Comparison of ENCODE assay signal across 19 cellular contexts in genomic region chr10:29798876-29799690, GRCh38.
"Had no signal": no experiment of that assay in that cellular context is flagged by ENCODE, and none has a peak within 500 bp of the region (broad histone marks: within the 10 kb centered on the region; RNA-seq: fewer than 3 reads in every experiment).

No MANE protein-coding gene starts in this region.

- H3K9me3 ChIP-seq: esophagus squamous epithelium, prostate gland, tibial nerve had no signal

- H3K4me3 ChIP-seq: esophagus squamous epithelium, lung, prostate gland, skin epidermis, tibial nerve had no signal

- H3K27me3 Mint-ChIP-seq: activated B cell treated with CpG ODN at 0.5 μM for 24 hours; stimulated activated naive CD8-positive, alpha-beta T cell treated with anti-CD3 and anti-CD28 coated beads, Interleukin-15, Interleukin-2, amounts not matched to agents 100 ng/mL and 50 ng/mL, for 24 hours had no signal

- H3K27me3 ChIP-seq: brain microvascular endothelial cell, esophagus squamous epithelium, tibial nerve had no signal

- H3K27ac ChIP-seq: brain microvascular endothelial cell, esophagus squamous epithelium, prostate gland, tibial nerve had no signal

- H3K36me3 ChIP-seq: brain microvascular endothelial cell, esophagus squamous epithelium, prostate gland, tibial nerve had no signal

- H3K27ac Mint-ChIP-seq: activated B cell treated with CpG ODN at 0.5 μM for 24 hours; activated CD8-positive, alpha-beta T cell treated with anti-CD3 and anti-CD28 coated beads for 36 hours; activated T-helper 17 cell treated with anti-CD3 and anti-CD28 coated beads, Interleukin-2, amount 50 U/mL, for 72 hours; stimulated activated naive CD8-positive, alpha-beta T cell treated with anti-CD3 and anti-CD28 coated beads, Interleukin-15, Interleukin-2, amounts not matched to agents 100 ng/mL and 50 ng/mL, for 24 hours; T-helper 2 cell treated with Interferon-gamma antibody and Interleukin-4, amounts not matched to agents 5 μg/mL and 100 μg/mL, for 36 hours had no signal

- H3K4me1 Mint-ChIP-seq: activated B cell treated with CpG ODN at 0.5 μM for 24 hours had no signal

- ATAC-seq: activated CD8-positive, alpha-beta T cell treated with anti-CD3 and anti-CD28 coated beads for 36 hours; activated T-helper 17 cell treated with anti-CD3 and anti-CD28 coated beads, Interleukin-2, amount 50 U/mL, for 72 hours; right cardiac atrium had no signal

- H3K4me3 Mint-ChIP-seq: activated B cell treated with CpG ODN at 0.5 μM for 24 hours; activated CD8-positive, alpha-beta T cell treated with anti-CD3 and anti-CD28 coated beads for 36 hours; activated T-helper 17 cell treated with anti-CD3 and anti-CD28 coated beads, Interleukin-2, amount 50 U/mL, for 72 hours; stimulated activated naive CD8-positive, alpha-beta T cell treated with anti-CD3 and anti-CD28 coated beads, Interleukin-15, Interleukin-2, amounts not matched to agents 100 ng/mL and 50 ng/mL, for 24 hours; T-helper 2 cell treated with Interferon-gamma antibody and Interleukin-4, amounts not matched to agents 5 μg/mL and 100 μg/mL, for 36 hours had no signal

- H3K9me3 Mint-ChIP-seq: activated CD8-positive, alpha-beta T cell treated with anti-CD3 and anti-CD28 coated beads for 36 hours; stimulated activated naive CD8-positive, alpha-beta T cell treated with anti-CD3 and anti-CD28 coated beads, Interleukin-15, Interleukin-2, amounts not matched to agents 100 ng/mL and 50 ng/mL, for 24 hours; T-helper 2 cell treated with Interferon-gamma antibody and Interleukin-4, amounts not matched to agents 5 μg/mL and 100 μg/mL, for 36 hours had no signal

- DNase-seq: activated B cell treated with CpG ODN at 0.5 μM for 24 hours; activated CD4-positive, alpha-beta T cell treated with anti-CD3 and anti-CD28 coated beads for 48 hours; activated CD8-positive, alpha-beta T cell treated with anti-CD3 and anti-CD28 coated beads for 36 hours; activated naive CD4-positive, alpha-beta T cell treated with Interleukin-2 at 50 U/mL for 16 hours; activated T-cell treated with anti-CD3 and anti-CD28 coated beads, Interleukin-2, amount 50 U/mL, for 1 hour; aorta; brain microvascular endothelial cell; central memory CD4-positive, alpha-beta T cell; esophagus squamous epithelium; hypothalamus; occipital lobe; right cardiac atrium had no signal
